Comparison of ENCODE assay signal across 1 cellular context in the genomic region with DNA sequence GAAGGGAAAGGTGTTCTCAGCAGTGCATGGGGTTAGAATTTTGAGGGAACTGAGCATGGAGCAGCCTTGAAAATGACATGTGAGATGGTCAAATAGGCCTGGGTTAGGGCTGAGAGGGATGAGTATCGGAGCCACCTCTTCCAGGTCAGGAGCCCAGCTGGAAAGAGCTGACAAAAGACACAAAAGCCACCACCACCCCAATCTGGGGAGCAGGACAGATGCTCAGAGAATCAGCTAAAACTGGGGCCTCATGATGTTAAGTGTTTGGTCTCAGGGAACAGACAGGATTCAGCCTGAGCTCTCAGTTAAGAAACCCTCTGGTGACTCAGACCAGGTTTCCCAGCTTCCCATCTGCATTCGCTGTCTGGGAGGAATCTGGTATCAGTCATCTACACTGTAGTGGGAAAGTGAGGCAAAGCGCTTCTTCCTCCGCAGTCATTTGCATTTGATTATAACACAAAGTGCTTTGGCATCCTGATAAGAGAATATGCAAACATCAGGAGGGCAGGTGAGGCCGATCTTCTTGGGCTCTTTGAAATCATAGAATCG.
TF ChIP-seq lines count a peak whose summit lies in the region.

No MANE protein-coding gene starts in this region.

TF ChIP-seq in IMR-90, 13 proteins besides CTCF, POLR2A, EP300 and RAD21:
- no peak for TF ChIP-seq MAFK (IDR thresholded peaks at IDR 0.05; ENCODE audit: low read depth, low read length)
- TF ChIP-seq, protein P1, sequence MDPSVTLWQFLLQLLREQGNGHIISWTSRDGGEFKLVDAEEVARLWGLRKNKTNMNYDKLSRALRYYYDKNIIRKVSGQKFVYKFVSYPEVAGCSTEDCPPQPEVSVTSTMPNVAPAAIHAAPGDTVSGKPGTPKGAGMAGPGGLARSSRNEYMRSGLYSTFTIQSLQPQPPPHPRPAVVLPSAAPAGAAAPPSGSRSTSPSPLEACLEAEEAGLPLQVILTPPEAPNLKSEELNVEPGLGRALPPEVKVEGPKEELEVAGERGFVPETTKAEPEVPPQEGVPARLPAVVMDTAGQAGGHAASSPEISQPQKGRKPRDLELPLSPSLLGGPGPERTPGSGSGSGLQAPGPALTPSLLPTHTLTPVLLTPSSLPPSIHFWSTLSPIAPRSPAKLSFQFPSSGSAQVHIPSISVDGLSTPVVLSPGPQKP (IDR thresholded peaks at IDR 0.05; ENCODE audit: borderline replicate concordance, low read depth, low read length): no peak
